21 cellular contexts compared by ENCODE assay signal in genomic region chr15:89184886-89185526, GRCh38. TPM values are rescaled to one million over a fixed set of nuclear protein-coding genes. Genes with fewer than 3 reads are reported as not detected.
DNase-seq lines count a peak whose midpoint lies in the region; ATAC-seq and TF ChIP-seq lines count a peak whose summit lies in the region.
"Had no signal": no experiment of that assay in that cellular context is flagged by ENCODE, and none has a peak within 500 bp of the region (broad histone marks: within the 10 kb centered on the region; RNA-seq: fewer than 3 reads in every experiment).

No MANE protein-coding gene starts in this region.

- peaks cover 77% of the 10 kb centered on the region for H3K36me3 Mint-ChIP-seq in activated T-cell treated with anti-CD3 and anti-CD28 coated beads, Interleukin-2, amount 50 U/mL, for 24 hours (ENCODE audit: low read depth)
- peaks cover 3% of the 10 kb centered on the region; the same call in 1 of the 3 replicates for H3K36me3 Mint-ChIP-seq in GM23338 (ENCODE audit: low read depth)
- H3K36me3 Mint-ChIP-seq in WTC11 = 0 out of 2 replicates have a peak, but pooled peaks cover 6% of the 10 kb centered on the region

- CTCF ChIA-PET in WTC11 (lab: Charles Lee) (interaction anchor here (1.0 to 1.9 kb wide), 4 partner anchors 13 to 127 kb away, joined by 3 to 5 read pairs (median 4); no protein-coding TSS in a partner anchor), GM10248 (lab: Yijun Ruan, JAX) (interaction anchor here (1.0 to 1.4 kb wide), 3 partner anchors 11 to 22 kb away, joined by 3 to 6 read pairs (median 3); no protein-coding TSS in a partner anchor)

- H3K27me3 Mint-ChIP-seq in activated T-cell treated with anti-CD3 and anti-CD28 coated beads, Interleukin-2, amount 50 U/mL, for 24 hours = no peaks in the 10 kb centered on the region
- H3K27me3 Mint-ChIP-seq in GM23338 (ENCODE audit: insufficient read depth, low read depth, poor library complexity) (peaks cover 2% of the 10 kb centered on the region), WTC11 (ENCODE audit: low read depth) (no peaks in the 10 kb centered on the region)

- no peaks in the 10 kb centered on the region for H3K27me3 ChIP-seq in GM23338 (ENCODE audit: insufficient read depth)
- H3K27me3 ChIP-seq: BLaER1 had no signal

- no peak overlapping the region for H3K4me2 ChIP-seq in GM23338
- H3K4me2 ChIP-seq: BLaER1 had no signal

- peak; percentile 65 for ATAC-seq in GM23338
- no peak for ATAC-seq in WTC11
- peak; percentile 67 for ATAC-seq in left lobe of liver
- ATAC-seq: CD8-positive, alpha-beta T cell had no signal

- no peaks in the 10 kb centered on the region for H3K36me3 ChIP-seq in GM23338 (ENCODE audit: insufficient read depth)

- no peaks in the 10 kb centered on the region for H3K9me3 Mint-ChIP-seq in activated T-cell treated with anti-CD3 and anti-CD28 coated beads, Interleukin-2, amount 50 U/mL, for 24 hours
- H3K9me3 Mint-ChIP-seq in GM23338 = no peaks in the 10 kb centered on the region
- no peaks in the 10 kb centered on the region for H3K9me3 Mint-ChIP-seq in WTC11
- H3K9me3 Mint-ChIP-seq: CD8-positive, alpha-beta T cell had no signal

- no peaks in the 10 kb centered on the region for H4K20me1 ChIP-seq in GM23338 (replicated peaks; ENCODE audit: insufficient read depth)
- H4K20me1 ChIP-seq: BLaER1 had no signal

- no peaks in the 10 kb centered on the region for H3K79me2 ChIP-seq in GM23338 (replicated peaks; ENCODE audit: insufficient read depth)

- POLR2A ChIA-PET in WTC11 (lab: Charles Lee) (no interaction called here), GM10248 (lab: Yijun Ruan, JAX) (no interaction called here)

- H3F3A ChIP-seq in GM23338 (replicated peaks; ENCODE audit: low read depth) = no peaks in the 10 kb centered on the region

- H2AFZ ChIP-seq in GM23338 = no peak overlapping the region
- H2AFZ ChIP-seq: GM23248 had no signal

- TF ChIP-seq CTCF in GM23338 (conservative IDR thresholded peaks at IDR 0.05; ENCODE audit: low read depth in 2 of 2) = no peak
- no peak for TF ChIP-seq CTCF in WTC11 (IDR thresholded peaks at IDR 0.05)
- no peak for TF ChIP-seq CTCF in GM10248 (IDR thresholded peaks at IDR 0.05; ENCODE audit: control extremely low read depth, extremely low read depth, low read depth, missing control alignments)

- peaks cover 24% of the 10 kb centered on the region for H3K4me1 Mint-ChIP-seq in activated T-cell treated with anti-CD3 and anti-CD28 coated beads, Interleukin-2, amount 50 U/mL, for 24 hours (ENCODE audit: low read depth)
- H3K4me1 Mint-ChIP-seq in GM23338 = no peaks in the 10 kb centered on the region
- H3K4me1 Mint-ChIP-seq in WTC11 = no peaks in the 10 kb centered on the region

- no peaks in the 10 kb centered on the region for H3K9me2 ChIP-seq in GM23338 (ENCODE audit: insufficient read depth)

- DNase-seq in activated T-cell treated with anti-CD3 and anti-CD28 coated beads, Interleukin-2, amount 50 U/mL, for 24 hours = no peak
- DNase-seq in activated T-cell treated with anti-CD3 and anti-CD28 coated beads, Interleukin-2, amount 50 U/mL, for 1 hour = no peak
- no peak for DNase-seq in GM23338 (ENCODE audit: low spot score)
- DNase-seq in WTC11 (ENCODE audit: low spot score) = no peak
- DNase-seq in left lobe of liver (ENCODE audit: low spot score) = no peak
- DNase-seq in GM10248 (ENCODE audit: extremely low spot score) = no peak
- no peak for DNase-seq in activated CD4-positive, alpha-beta T cell treated with anti-CD3 and anti-CD28 coated beads, Interleukin-2, amount 50 U/mL, for 48 hours
- no peak for DNase-seq in kidney glomerular epithelial cell (lab: John Stamatoyannopoulos, UW)
- DNase-seq: Calu3; CD8-positive, alpha-beta T cell; GM23248; MM.1S; NCI-H1694; NCI-H2081 treated with DMSO at 0.1 percent for 48 hours; NCI-H748 treated with DMSO at 0.1 percent for 48 hours; OCI-M1 had no signal

- H3K27ac Mint-ChIP-seq in activated T-cell treated with anti-CD3 and anti-CD28 coated beads, Interleukin-2, amount 50 U/mL, for 24 hours = peak overlapping the region; percentile 77
- no peak overlapping the region for H3K27ac Mint-ChIP-seq in GM23338
- peak overlapping the region; percentile 33; the same call in 1 of the 2 replicates for H3K27ac Mint-ChIP-seq in WTC11
- H3K27ac Mint-ChIP-seq: CD8-positive, alpha-beta T cell had no signal

- no peaks in the 10 kb centered on the region for H3K4me1 ChIP-seq in GM23338 (ENCODE audit: insufficient read depth)
- H3K4me1 ChIP-seq: BLaER1 had no signal

- no peak overlapping the region for H3K4me3 ChIP-seq in GM23338
- H3K4me3 ChIP-seq: BLaER1, GM23248 had no signal

- no peak overlapping the region for H3K4me3 Mint-ChIP-seq in activated T-cell treated with anti-CD3 and anti-CD28 coated beads, Interleukin-2, amount 50 U/mL, for 24 hours
- H3K4me3 Mint-ChIP-seq in GM23338 (no peak overlapping the region), WTC11 (no peak overlapping the region)
- H3K4me3 Mint-ChIP-seq: CD8-positive, alpha-beta T cell had no signal

- no peak overlapping the region for H3K27ac ChIP-seq in GM23338 (ENCODE audit: low read depth)
- H3K27ac ChIP-seq: BLaER1, GM23248 had no signal

TF ChIP-seq in GM23338, 12 proteins besides CTCF, POLR2A, EP300 and RAD21 (continues in another document):
- TF ChIP-seq EZH2phosphoT487 (IDR thresholded peaks at IDR 0.05; ENCODE audit: unreplicated experiment) (no peak), NANOG (IDR thresholded peaks at IDR 0.05; ENCODE audit: borderline replicate concordance) (no peak), ZNF331 (CRISPR knock-in tag; IDR thresholded peaks at IDR 0.05; ENCODE audit: low read depth) (no peak)

TF ChIP-seq in WTC11, 78 proteins besides CTCF, POLR2A, EP300 and RAD21 (continues in another document):
- no peak for TF ChIP-seq ERG (CRISPR knock-in tag; IDR thresholded peaks at IDR 0.05)
- TF ChIP-seq ZNF396 (CRISPR knock-in tag; IDR thresholded peaks at IDR 0.05; ENCODE audit: borderline replicate concordance) = no peak
- TF ChIP-seq SMAD4 (CRISPR knock-in tag; IDR thresholded peaks at IDR 0.05) = no peak
- no peak for TF ChIP-seq SMAD3 (CRISPR knock-in tag; IDR thresholded peaks at IDR 0.05; ENCODE audit: borderline replicate concordance)
- no peak for TF ChIP-seq MXD4 (CRISPR knock-in tag; IDR thresholded peaks at IDR 0.05; ENCODE audit: borderline replicate concordance)
- TF ChIP-seq ZNF232 (CRISPR knock-in tag; IDR thresholded peaks at IDR 0.05) = no peak
- TF ChIP-seq E2F5 (CRISPR knock-in tag; IDR thresholded peaks at IDR 0.05) = no peak
- TF ChIP-seq PRDM15 (CRISPR knock-in tag; IDR thresholded peaks at IDR 0.05) = no peak
- TF ChIP-seq ZNF219 (CRISPR knock-in tag; IDR thresholded peaks at IDR 0.05; ENCODE audit: borderline replicate concordance) = no peak

RNA-seq across cellular contexts. Expression of gene RLBP1, which starts 36.4 kb away (rescaled TPM):
- not detected in 2 replicates for total RNA-seq in GM23338 (2014; rRNA removed; shearing (Covaris generic))
- not detected in 2 replicates for polyA plus RNA-seq in GM23338 (2016; fragmentation: Nextera tagmentation; extraction: Ambion mirVana)
- not detected in 3 replicates for total RNA-seq in WTC11 (2021)
- not detected for total RNA-seq in left lobe of liver
- total RNA-seq: A673; Calu3; CD8-positive, alpha-beta T cell; GM23248; LHCN-M2; NCI-H460; RPMI7951 had no signal
- polyA plus RNA-seq: GM23248 had no signal

RNA-seq across cellular contexts. Expression of gene FANCI, which starts 58.8 kb away (rescaled TPM):
- 52.4 and 66.8 TPM in 2 replicates for total RNA-seq in GM23338 (2014; rRNA removed; shearing (Covaris generic))
- 57.6 and 63.6 TPM in 2 replicates for polyA plus RNA-seq in GM23338 (2016; fragmentation: Nextera tagmentation; extraction: Ambion mirVana)
- total RNA-seq in WTC11 (2021) (94.5 to 108 TPM (median 101 TPM) in 3 replicates), left lobe of liver (3.3 TPM)

Comparison
In these comparisons a context has a peak if more than half of its experiments do, and no peak if none do; other contexts are left out.
1. RNA of gene FANCI, which starts 58.8 kb away (total RNA-seq): 94.5 to 108 TPM in WTC11 and 52.4 to 66.8 TPM in GM23338; 3.3 TPM in left lobe of liver (single experiment); every median in the first group is over 10 times any median in the second.